In genomic region chr6:28335040-28335563, GRCh38 we compare ENCODE assay signal across 8 cellular contexts. TPM values are rescaled to one million over a fixed set of nuclear protein-coding genes. Genes with fewer than 3 reads are reported as not detected.
DNase-seq lines count a peak whose midpoint lies in the region; ATAC-seq and TF ChIP-seq lines count a peak whose summit lies in the region.

No MANE protein-coding gene starts in this region.

- intact Hi-C loops in spleen (cut with DNase I; ENCODE audit: low total_unique reads): no loop called here

- WGBS in H9 (ENCODE audit: extremely low coverage, insufficient read length, low lambda C conversion rate): no CpG with 5 or more reads among the region's 12 CpGs
- 33 to 35% (median 34%) methylated on average over 12 of the region's 12 CpGs for WGBS in spleen, 5 donors

- H2BK5ac ChIP-seq in H9 (ENCODE audit: insufficient read length, low read length): no peak overlapping the region

- H3K14ac ChIP-seq in H9 (ENCODE audit: insufficient read depth, low read length): peak overlapping the region; percentile 96

- H3K4me1 ChIP-seq in H9 (ENCODE audit: insufficient read depth, low read length): no peaks in the 10 kb centered on the region
- peaks cover 10% of the 10 kb centered on the region for H3K4me1 ChIP-seq in iPS-15b (ENCODE audit: control insufficient read depth, insufficient read depth, low read length)
- peaks cover 15 to 28% (median 18%) of the 10 kb centered on the region in 6 donors for H3K4me1 ChIP-seq in spleen

- H2AFZ ChIP-seq in H9 (ENCODE audit: low read length): no peak overlapping the region

- no peak overlapping the region for H3K56ac ChIP-seq in H9 (ENCODE audit: insufficient read length, low read depth, low read length)

- H3K4me3 ChIP-seq in iPS-15b (ENCODE audit: low read depth, low read length) (peak overlapping the region; percentile 83), spleen (peak overlapping the region; percentile 48 to 73 (median 61))

- no peak overlapping the region; a peak in 1 of 7 replicates for H3K27ac Mint-ChIP-seq in H9

- H4K8ac ChIP-seq in H9 (replicated peaks; ENCODE audit: insufficient read length, low read depth, low read length): no peak overlapping the region

- H3K79me2 ChIP-seq in H9 (ENCODE audit: insufficient read depth, low read length): no peaks in the 10 kb centered on the region

- peaks cover 9 to 11% of the 10 kb centered on the region in 2 experiments; a peak in 3 of 4 replicates for H3K4me1 Mint-ChIP-seq in H9

- no peak overlapping the region for H4K91ac ChIP-seq in H9 (ENCODE audit: insufficient read length, low read depth, low read length)

- H4K5ac ChIP-seq in H9 (ENCODE audit: insufficient read length, low read depth, low read length): no peak overlapping the region

- peak overlapping the region; percentile 97; the same call in 1 of the 2 replicates for H3K4ac ChIP-seq in H9 (ENCODE audit: low read depth, low read length)

- H3K9me3 Mint-ChIP-seq in H9: peaks cover 0 to 4% of the 10 kb centered on the region in 2 experiments; a peak in 1 of 5 replicates

- H3K4me2 ChIP-seq in H9 (ENCODE audit: insufficient read depth, insufficient read length, low read length): peak overlapping the region; percentile 87

- peak overlapping the region; percentile 79 for H3K9ac ChIP-seq in H9 (ENCODE audit: extremely low read depth, insufficient read length, low read length)
- peak overlapping the region; percentile 93 for H3K9ac ChIP-seq in iPS-15b (ENCODE audit: low read depth, low read length)

- H3K36me3 Mint-ChIP-seq in H9 (ENCODE audit: insufficient read depth in 1 of 3, low read depth in 3 of 3): no peaks in the 10 kb centered on the region; a peak in 2 of 7 replicates

- no peak for TF ChIP-seq POLR2A in spleen (IDR thresholded peaks at IDR 0.05)

- H2AK5ac ChIP-seq in H9 (ENCODE audit: insufficient read length, low read length): no peak overlapping the region

- no peak overlapping the region for H3K4me3 Mint-ChIP-seq in H9

- peak overlapping the region; percentile 84 for H3T11ph ChIP-seq in H9 (ENCODE audit: low read length)

- H3K27me3 ChIP-seq in H9 (ENCODE audit: insufficient read depth, low read length): no peaks in the 10 kb centered on the region
- no peaks in the 10 kb centered on the region for H3K27me3 ChIP-seq in iPS-15b (ENCODE audit: control insufficient read depth, insufficient read depth, low read length)
- H3K27me3 ChIP-seq in spleen (replicated peaks in 1 of 7): no peaks in the 10 kb centered on the region

- no peaks in the 10 kb centered on the region for H4K20me1 ChIP-seq in H9 (ENCODE audit: control insufficient read depth, insufficient read depth, insufficient read length)

- TF ChIP-seq CTCF in H9 (conservative IDR thresholded peaks at IDR 0.05) (no peak), VCaP (conservative IDR thresholded peaks at IDR 0.05) (no peak), spleen (IDR thresholded peaks at IDR 0.05 in 8 of 11, conservative IDR thresholded peaks at IDR 0.05 in 3 of 11) (no peak)

- no peaks in the 10 kb centered on the region for H3K79me1 ChIP-seq in H9 (ENCODE audit: insufficient read depth, low read depth, low read length, poor library complexity, severe bottlenecking)

- H2BK15ac ChIP-seq in H9 (ENCODE audit: low read depth, low read length): no peak overlapping the region

- no peak overlapping the region for H3K23ac ChIP-seq in H9 (ENCODE audit: insufficient read length, low read depth, low read length)

- DNase-seq in H9 (peak; percentile 97), spleen (peak; percentile 77), 8988T (no peak), islet precursor cell (no peak), cerebellar cortex (ENCODE audit: low spot score) (no peak)

- peak overlapping the region; percentile 91 for H3K27ac ChIP-seq in H9 (ENCODE audit: insufficient read length, low read depth, low read length)
- peak overlapping the region; percentile 92 for H3K27ac ChIP-seq in VCaP
- H3K27ac ChIP-seq in spleen: peak overlapping the region; percentile 92 to 97 (median 95)

- no peak for ATAC-seq in HG03378 (IDR thresholded peaks at IDR 0.05; ENCODE audit: unreplicated experiment)

- no peak overlapping the region for H2BK20ac ChIP-seq in H9 (ENCODE audit: low read depth, low read length, poor library complexity, severe bottlenecking)

- H2BK12ac ChIP-seq in H9 (ENCODE audit: insufficient read length, low read depth, low read length): no peak overlapping the region

- peak overlapping the region; percentile 87 for H2BK120ac ChIP-seq in H9 (ENCODE audit: low read depth, low read length, poor library complexity, severe bottlenecking)

- no peaks in the 10 kb centered on the region for H3K36me3 ChIP-seq in iPS-15b (ENCODE audit: control insufficient read depth, insufficient read depth, low read length)
- no peaks in the 10 kb centered on the region for H3K36me3 ChIP-seq in spleen

- no peaks in the 10 kb centered on the region for H3K27me3 Mint-ChIP-seq in H9 (ENCODE audit: low read depth)

- peak overlapping the region; percentile 92 for H3K18ac ChIP-seq in H9 (ENCODE audit: insufficient read length, low read depth, low read length)

- peaks cover 14% of the 10 kb centered on the region for H3K23me2 ChIP-seq in H9 (ENCODE audit: insufficient read length, low read depth, low read length, poor library complexity, severe bottlenecking)

- H3K9me3 ChIP-seq in H9 (ENCODE audit: control insufficient read depth, low read depth, low read length) (no peaks in the 10 kb centered on the region), iPS-15b (ENCODE audit: control insufficient read depth, insufficient read depth, low read length) (no peaks in the 10 kb centered on the region), spleen (peaks cover 0 to 6% (median 4%) of the 10 kb centered on the region in 8 donors)

RNA-seq across cellular contexts. Expression of gene ZSCAN31, which starts 0.8 kb away (rescaled TPM):
- total RNA-seq in H9 (2021): 3.6 and 7.1 TPM in 2 replicates
- 10 to 100 TPM in 1 of 7 donors, 1 to 10 TPM in 6; 2.8 to 13.7 (median 4.2) TPM for total RNA-seq in spleen
- 1 to 10 TPM; 1.2 to 2.5 (median 1.7) TPM for polyA plus RNA-seq in spleen

RNA-seq across cellular contexts. Expression of gene ZKSCAN3, which starts 14.6 kb away (rescaled TPM):
- total RNA-seq in H9 (2021) (7.3 and 8.7 TPM in 2 replicates), spleen (1 to 10 TPM; 4.9 to 8.4 (median 7.1) TPM)
- polyA plus RNA-seq in spleen: 1 to 10 TPM; 1.0 to 2.2 (median 1.6) TPM

RNA-seq across cellular contexts. Expression of gene PGBD1, which starts 53.7 kb away (rescaled TPM):
- total RNA-seq in H9 (2021): 8.1 and 10.1 TPM in 2 replicates
- total RNA-seq in spleen: 1 to 10 TPM; 2.7 to 7.8 (median 4.5) TPM
- 1 to 10 TPM; 1.6 to 3.1 (median 2.4) TPM for polyA plus RNA-seq in spleen

Comparison
In these comparisons a context has a peak if more than half of its experiments do, and no peak if none do; other contexts are left out.
1. DNase-seq: peak in H9 (single experiment) and spleen (single experiment); none in 8988T (single experiment), islet precursor cell (single experiment) and cerebellar cortex (single experiment).
2. Peak in every context shown above with its lines, with median percentiles within 50 percentile points of each other: H3K27ac ChIP-seq.